In genomic region chr22:24622596-24622995, GRCh38 we compare ENCODE assay signal across 9 cellular contexts. TPM values are rescaled to one million over a fixed set of nuclear protein-coding genes. Genes with fewer than 3 reads are reported as not detected.
A peak's percentile ranks its signal among the peaks of the same experiment; 100 is the strongest.
DNase-seq lines count a peak whose midpoint lies in the region; ATAC-seq, FAIRE-seq and TF ChIP-seq lines count a peak whose summit lies in the region.
"Not testable (repeated sequence)": the region's sequence is repeated elsewhere in the genome, so short reads cannot be mapped to it uniquely, and the experiment has no call there.
"Had no signal": no experiment of that assay in that cellular context is flagged by ENCODE, and none has a peak within 500 bp of the region (broad histone marks: within the 10 kb centered on the region; RNA-seq: fewer than 3 reads in every experiment).

No MANE protein-coding gene starts in this region.

- H3K9me3 ChIP-seq in OCI-LY7 (ENCODE audit: low read length); T-helper 17 cell (ENCODE audit: control insufficient read depth, low read length, poor library complexity, severe bottlenecking); spleen: not testable (repeated sequence)

- not testable (repeated sequence) for FAIRE-seq in D721Med (lab: Jason Lieb, UNC)

- TF ChIP-seq CTCF in D721Med (IDR thresholded peaks at IDR 0.05; ENCODE audit: insufficient read depth, missing control alignments); OCI-LY7 (conservative IDR thresholded peaks at IDR 0.05; ENCODE audit: low read length); spleen (IDR thresholded peaks at IDR 0.05 in 8 of 11, conservative IDR thresholded peaks at IDR 0.05 in 3 of 11): not testable (repeated sequence)

- CTCF ChIA-PET in OCI-LY7 (lab: Charles Lee; ENCODE audit: unreplicated experiment); activated CD4-positive, alpha-beta T cell treated with anti-CD3 and anti-CD28 coated beads, Interleukin-2, amount 10 ng/mL, durations not matched to agents 7 days and 5 days (lab: Charles Lee): not testable (repeated sequence)

- H4K20me1 ChIP-seq in OCI-LY7 (ENCODE audit: insufficient read depth, low read length), result not testable (repeated sequence)

- not testable (repeated sequence) for H3K36me3 Mint-ChIP-seq in T-helper 17 cell (ENCODE audit: low read depth); activated CD4-positive, alpha-beta T cell treated with anti-CD3 and anti-CD28 coated beads, Interleukin-2, amount 10 ng/mL, durations not matched to agents 7 days and 5 days (ENCODE audit: low read depth)
- H3K36me3 Mint-ChIP-seq in activated T-helper 2 cell treated with anti-CD3 and anti-CD28 coated beads, Interferon-gamma antibody, Interleukin-2, Interleukin-4, amounts not matched to agents 10 μg/mL and 5 μg/mL and 100 μg/mL, durations not matched to agents 14 hours and 24 hours and 36 hours (ENCODE audit: low read depth), result peaks cover 12% of the 10 kb centered on the region

- H3K36me3 ChIP-seq in OCI-LY7 (ENCODE audit: insufficient read depth, low read length), result not testable (repeated sequence)
- peaks cover 0 to 30% (median 0%) of the 10 kb centered on the region in 6 donors for H3K36me3 ChIP-seq in spleen

- H3K4me1 ChIP-seq in OCI-LY7 (ENCODE audit: insufficient read depth, low read length, poor library complexity, severe bottlenecking); spleen: not testable (repeated sequence)

- H3K4me3 ChIP-seq in Jurkat, Clone E6-1 (ENCODE audit: low read length), result peak overlapping the region; percentile 5; the same call in 1 of the 2 replicates
- H3K4me3 ChIP-seq in OCI-LY7 (ENCODE audit: low read depth, low read length, poor library complexity, severe bottlenecking); spleen: not testable (repeated sequence)

- peak overlapping the region; percentile 62 for H3K27ac Mint-ChIP-seq in T-helper 17 cell
- peak overlapping the region; percentile 76 for H3K27ac Mint-ChIP-seq in activated CD4-positive, alpha-beta T cell treated with anti-CD3 and anti-CD28 coated beads, Interleukin-2, amount 10 ng/mL, durations not matched to agents 7 days and 5 days
- H3K27ac Mint-ChIP-seq in activated T-helper 2 cell treated with anti-CD3 and anti-CD28 coated beads, Interferon-gamma antibody, Interleukin-2, Interleukin-4, amounts not matched to agents 10 μg/mL and 5 μg/mL and 100 μg/mL, durations not matched to agents 14 hours and 24 hours and 36 hours, result not testable (repeated sequence)

- not testable (repeated sequence) for H3K4me2 ChIP-seq in OCI-LY7 (ENCODE audit: low read length)

- POLR2A ChIA-PET in OCI-LY7 (lab: Charles Lee); activated CD4-positive, alpha-beta T cell treated with anti-CD3 and anti-CD28 coated beads, Interleukin-2, amount 10 ng/mL, durations not matched to agents 7 days and 5 days (lab: Charles Lee): not testable (repeated sequence)

- BruUV-seq in OCI-LY7 (replicated peaks; lab: Mats Ljungman, UMichigan), result not testable (repeated sequence)

- intact Hi-C loops in OCI-LY7 (cut with micrococcal nuclease; ENCODE audit: unreplicated experiment); activated T-helper 2 cell treated with anti-CD3 and anti-CD28 coated beads, Interferon-gamma antibody, Interleukin-2, Interleukin-4, amounts not matched to agents 10 μg/mL and 5 μg/mL and 100 μg/mL, durations not matched to agents 14 hours and 24 hours and 36 hours (cut with micrococcal nuclease); spleen (cut with DNase I; ENCODE audit: low total_unique reads): not testable (repeated sequence)

- not testable (repeated sequence) for H3K27ac ChIP-seq in OCI-LY7 (ENCODE audit: low read depth, low read length, poor library complexity, severe bottlenecking); spleen

- H3K4me3 Mint-ChIP-seq in T-helper 17 cell; activated CD4-positive, alpha-beta T cell treated with anti-CD3 and anti-CD28 coated beads, Interleukin-2, amount 10 ng/mL, durations not matched to agents 7 days and 5 days; activated T-helper 2 cell treated with anti-CD3 and anti-CD28 coated beads, Interferon-gamma antibody, Interleukin-2, Interleukin-4, amounts not matched to agents 10 μg/mL and 5 μg/mL and 100 μg/mL, durations not matched to agents 14 hours and 24 hours and 36 hours (ENCODE audit: low read depth): not testable (repeated sequence)

- ATAC-seq in T-helper 17 cell, result not testable (repeated sequence)

- not testable (repeated sequence) for H3K27me3 ChIP-seq in spleen (replicated peaks in 1 of 7)

- H3K79me2 ChIP-seq in OCI-LY7 (ENCODE audit: insufficient read depth, low read depth, low read length), result not testable (repeated sequence)

- TF ChIP-seq POLR2A in spleen (IDR thresholded peaks at IDR 0.05), result not testable (repeated sequence)

- H2AFZ ChIP-seq in OCI-LY7 (ENCODE audit: low read length), result not testable (repeated sequence)

- H3K4me1 Mint-ChIP-seq in T-helper 17 cell; activated T-helper 2 cell treated with anti-CD3 and anti-CD28 coated beads, Interferon-gamma antibody, Interleukin-2, Interleukin-4, amounts not matched to agents 10 μg/mL and 5 μg/mL and 100 μg/mL, durations not matched to agents 14 hours and 24 hours and 36 hours (ENCODE audit: low read depth): not testable (repeated sequence)
- peaks cover 10% of the 10 kb centered on the region for H3K4me1 Mint-ChIP-seq in activated CD4-positive, alpha-beta T cell treated with anti-CD3 and anti-CD28 coated beads, Interleukin-2, amount 10 ng/mL, durations not matched to agents 7 days and 5 days

- 0 to 51% (median 30%) methylated on average over 1 to 2 of the region's 2 CpGs for WGBS in spleen, 5 donors

- H3K27me3 Mint-ChIP-seq in T-helper 17 cell; activated CD4-positive, alpha-beta T cell treated with anti-CD3 and anti-CD28 coated beads, Interleukin-2, amount 10 ng/mL, durations not matched to agents 7 days and 5 days; activated T-helper 2 cell treated with anti-CD3 and anti-CD28 coated beads, Interferon-gamma antibody, Interleukin-2, Interleukin-4, amounts not matched to agents 10 μg/mL and 5 μg/mL and 100 μg/mL, durations not matched to agents 14 hours and 24 hours and 36 hours (ENCODE audit: low read depth): not testable (repeated sequence)

- DNase-seq in D721Med (ENCODE audit: insufficient read length, low spot score) (peak; percentile 1), OCI-LY7 (ENCODE audit: low spot score) (peak; percentile 29), hepatic stellate cell (ENCODE audit: low spot score) (peak; percentile 25), spleen (peak; percentile 46)
- DNase-seq in Jurkat, Clone E6-1 (ENCODE audit: low read depth, low spot score), result peak; percentile 86
- not testable (repeated sequence) for DNase-seq in T-helper 17 cell
- peak; percentile 58 for DNase-seq in activated CD4-positive, alpha-beta T cell treated with anti-CD3 and anti-CD28 coated beads, Interleukin-2, amount 10 ng/mL, durations not matched to agents 7 days and 5 days
- DNase-seq in activated T-helper 2 cell treated with anti-CD3 and anti-CD28 coated beads, Interferon-gamma antibody, Interleukin-2, Interleukin-4, amounts not matched to agents 10 μg/mL and 5 μg/mL and 100 μg/mL, durations not matched to agents 14 hours and 24 hours and 36 hours (ENCODE audit: low spot score), result peak; percentile 34

- not testable (repeated sequence) for H3K9me2 ChIP-seq in OCI-LY7 (ENCODE audit: insufficient read depth, low read length)

- not testable (repeated sequence) for H3K9me3 Mint-ChIP-seq in activated CD4-positive, alpha-beta T cell treated with anti-CD3 and anti-CD28 coated beads, Interleukin-2, amount 10 ng/mL, durations not matched to agents 7 days and 5 days; activated T-helper 2 cell treated with anti-CD3 and anti-CD28 coated beads, Interferon-gamma antibody, Interleukin-2, Interleukin-4, amounts not matched to agents 10 μg/mL and 5 μg/mL and 100 μg/mL, durations not matched to agents 14 hours and 24 hours and 36 hours

RNA-seq across cellular contexts. Expression of gene GGT1, which starts 19.6 kb away (rescaled TPM):
- 7.3 TPM for polyA plus RNA-seq in Jurkat, Clone E6-1 (2012; ENCODE audit: insufficient read depth, insufficient read length)
- total RNA-seq in OCI-LY7 (2014; rRNA removed; shearing (Covaris generic)), result 5.8 and 14.0 TPM in 2 replicates
- 4.0 and 5.1 TPM in 2 replicates for total RNA-seq in OCI-LY7 (2022)
- total RNA-seq in T-helper 17 cell, result 10 to 100 TPM; 20.1 to 54.3 TPM
- 10 to 100 TPM; 44.6 to 48.1 TPM for total RNA-seq in activated CD4-positive, alpha-beta T cell treated with anti-CD3 and anti-CD28 coated beads, Interleukin-2, amount 10 ng/mL, durations not matched to agents 7 days and 5 days
- total RNA-seq in activated T-helper 2 cell treated with anti-CD3 and anti-CD28 coated beads, Interferon-gamma antibody, Interleukin-2, Interleukin-4, amounts not matched to agents 10 μg/mL and 5 μg/mL and 100 μg/mL, durations not matched to agents 14 hours and 24 hours and 36 hours, result 46.2 and 47.0 TPM in 2 replicates
- total RNA-seq in spleen, result 10 to 100 TPM; 11.3 to 22.9 (median 18.4) TPM
- polyA plus RNA-seq in spleen, result 10 to 100 TPM; 10.9 to 27.2 (median 15.1) TPM

RNA-seq across cellular contexts. Expression of gene LRRC75B, which starts 29.7 kb away (rescaled TPM):
- not detected for polyA plus RNA-seq in Jurkat, Clone E6-1 (2012; ENCODE audit: insufficient read depth, insufficient read length)
- not detected in 2 replicates for total RNA-seq in OCI-LY7 (2014; rRNA removed; shearing (Covaris generic))
- not detected in 2 replicates for total RNA-seq in OCI-LY7 (2022)
- under 1 TPM in 1 of 2 donors, not detected in 1; 0.40 TPM for total RNA-seq in T-helper 17 cell
- 1 to 10 TPM in 1 of 2 experiments, under 1 TPM in 1; 0.64 to 1.0 TPM for total RNA-seq in activated CD4-positive, alpha-beta T cell treated with anti-CD3 and anti-CD28 coated beads, Interleukin-2, amount 10 ng/mL, durations not matched to agents 7 days and 5 days
- 4.5 and 4.7 TPM in 2 replicates for total RNA-seq in activated T-helper 2 cell treated with anti-CD3 and anti-CD28 coated beads, Interferon-gamma antibody, Interleukin-2, Interleukin-4, amounts not matched to agents 10 μg/mL and 5 μg/mL and 100 μg/mL, durations not matched to agents 14 hours and 24 hours and 36 hours
- 1 to 10 TPM; 2.9 to 6.6 (median 5.3) TPM for total RNA-seq in spleen
- 1 to 10 TPM; 3.4 to 6.7 (median 6.4) TPM for polyA plus RNA-seq in spleen
- total RNA-seq: CD8-positive, alpha-beta T cell had no signal
